Comparison of ENCODE assay signal across 12 cellular contexts in genomic region chr5:132484876-132485640, GRCh38. TPM values are rescaled to one million over a fixed set of nuclear protein-coding genes. Genes with fewer than 3 reads are reported as not detected.
DNase-seq lines count a peak whose midpoint lies in the region; ATAC-seq and TF ChIP-seq lines count a peak whose summit lies in the region.
"Not testable (repeated sequence)": the region's sequence is repeated elsewhere in the genome, so short reads cannot be mapped to it uniquely, and the experiment has no call there.
"Had no signal": no experiment of that assay in that cellular context is flagged by ENCODE, and none has a peak within 500 bp of the region (broad histone marks: within the 10 kb centered on the region; RNA-seq: fewer than 3 reads in every experiment).

No MANE protein-coding gene starts in this region.

- H3K36me3 ChIP-seq in DND-41 (ENCODE audit: insufficient read depth, low read length): peaks cover 86% of the 10 kb centered on the region
- peaks cover 48 to 76% (median 70%) of the 10 kb centered on the region in 4 donors for H3K36me3 ChIP-seq in esophagus muscularis mucosa
- peaks cover 58 to 71% of the 10 kb centered on the region in 2 donors for H3K36me3 ChIP-seq in muscle layer of duodenum (ENCODE audit: control insufficient read depth in 1 of 2, insufficient read depth in 2 of 2, low read length in 2 of 2)
- peaks cover 14 to 93% (median 76%) of the 10 kb centered on the region in 6 donors for H3K36me3 ChIP-seq in spleen
- peaks cover 0 to 45% (median 33%) of the 10 kb centered on the region in 4 donors for H3K36me3 ChIP-seq in transverse colon

- not testable (repeated sequence) for ATAC-seq in DND-41 (ENCODE audit: insufficient read depth, low read depth); activated B cell treated with CpG ODN at 0.5 μM for 24 hours (ENCODE audit: low read depth)

- DNase-seq in DND-41; activated B cell treated with CpG ODN at 0.5 μM for 24 hours; activated naive CD8-positive, alpha-beta T cell treated with anti-CD3 and anti-CD28 coated beads for 36 hours; esophagus muscularis mucosa (ENCODE audit: extremely low spot score): not testable (repeated sequence)
- DNase-seq in activated T-cell treated with anti-CD3 and anti-CD28 coated beads, Interleukin-2, amount 50 U/mL, for 24 hours: peak; percentile 44
- DNase-seq in spleen (peak; percentile 43), transverse colon (peak; percentile 6)

- CTCF ChIA-PET in activated B cell treated with CpG ODN at 0.5 μM for 24 hours (lab: Charles Lee): not testable (repeated sequence)

- peaks cover 73% of the 10 kb centered on the region for H4K20me1 ChIP-seq in DND-41 (ENCODE audit: insufficient read depth, low read length)

- H3K4me3 Mint-ChIP-seq in activated B cell treated with CpG ODN at 0.5 μM for 24 hours: not testable (repeated sequence)
- H3K4me3 Mint-ChIP-seq in activated T-cell treated with anti-CD3 and anti-CD28 coated beads, Interleukin-2, amount 50 U/mL, for 24 hours: peak overlapping the region; percentile 95
- peak overlapping the region; percentile 97 for H3K4me3 Mint-ChIP-seq in activated naive CD8-positive, alpha-beta T cell treated with anti-CD3 and anti-CD28 coated beads for 36 hours

- peak overlapping the region; percentile 94; the same call in 1 of the 2 replicates for H3K9ac ChIP-seq in DND-41 (ENCODE audit: low read depth, low read length)

- in situ Hi-C loops in transverse colon (cut with MboI; ENCODE audit: low pct_ligation_motif_present in 1 of 4, low pct_unique_long_range_greater_than_20kb in 1 of 4, low sequenced_read_pairs in 3 of 4): not testable (repeated sequence)

- 84% methylated on average over 10 of the region's 12 CpGs for WGBS in esophagus muscularis mucosa
- 79 to 89% (median 87%) methylated on average over 12 of the region's 12 CpGs for WGBS in spleen, 5 donors
- 82 to 93% methylated on average over 5 to 12 of the region's 12 CpGs for WGBS in transverse colon (ENCODE audit: low coverage in 1 of 2), 2 donors

- peaks cover 75% of the 10 kb centered on the region for H3K4me1 Mint-ChIP-seq in activated B cell treated with CpG ODN at 0.5 μM for 24 hours
- peaks cover 76% of the 10 kb centered on the region for H3K4me1 Mint-ChIP-seq in activated T-cell treated with anti-CD3 and anti-CD28 coated beads, Interleukin-2, amount 50 U/mL, for 24 hours (ENCODE audit: low read depth)
- H3K4me1 Mint-ChIP-seq in activated naive CD8-positive, alpha-beta T cell treated with anti-CD3 and anti-CD28 coated beads for 36 hours: peaks cover 64% of the 10 kb centered on the region

- not testable (repeated sequence) for H3K27me3 ChIP-seq in DND-41 (ENCODE audit: insufficient read depth, low read length, poor library complexity); esophagus muscularis mucosa; muscle layer of duodenum (ENCODE audit: low read depth, low read length); spleen (replicated peaks in 1 of 7); transverse colon

- H3K4me3 ChIP-seq in DND-41 (ENCODE audit: low read depth in 1 of 2, low read length in 2 of 2) (peak overlapping the region in 1 of 2 experiments; percentile 93; a peak in 2 of 4 replicates), muscle layer of duodenum (ENCODE audit: low read depth in 1 of 2, low read length in 2 of 2) (peak overlapping the region in 1 of 2 donors; percentile 7), spleen (peak overlapping the region in 2 of 8 donors; percentile 92 to 96)
- H3K4me3 ChIP-seq in esophagus muscularis mucosa, transverse colon: not testable (repeated sequence)

- H3K4me2 ChIP-seq in DND-41 (ENCODE audit: insufficient read depth, low read length): peak overlapping the region; percentile 92

- H3K9me3 ChIP-seq in DND-41 (ENCODE audit: insufficient read depth, low read length, severe bottlenecking); esophagus muscularis mucosa; muscle layer of duodenum (ENCODE audit: control insufficient read depth in 1 of 2, low read length in 2 of 2); spleen; transverse colon: not testable (repeated sequence)

- H3K27ac ChIP-seq in DND-41 (ENCODE audit: low read length): peak overlapping the region; percentile 96
- peak overlapping the region; percentile 2 to 98 (median 21) for H3K27ac ChIP-seq in esophagus muscularis mucosa (replicated peaks in 1 of 4)
- peak overlapping the region; percentile 58 for H3K27ac ChIP-seq in muscle layer of duodenum (ENCODE audit: low read length)
- peak overlapping the region; percentile 51 to 100 (median 100) for H3K27ac ChIP-seq in spleen
- peak overlapping the region in 1 of 4 donors; percentile 100 for H3K27ac ChIP-seq in transverse colon

- TF ChIP-seq CTCF in DND-41 (IDR thresholded peaks at IDR 0.05; ENCODE audit: borderline replicate concordance, extremely low read depth, low read length, poor library complexity, severe bottlenecking); activated B cell treated with CpG ODN at 0.5 μM for 24 hours (IDR thresholded peaks at IDR 0.05); esophagus muscularis mucosa (IDR thresholded peaks at IDR 0.05); spleen (IDR thresholded peaks at IDR 0.05 in 8 of 11, conservative IDR thresholded peaks at IDR 0.05 in 3 of 11); transverse colon (IDR thresholded peaks at IDR 0.05): not testable (repeated sequence)

- TF ChIP-seq EP300 in esophagus muscularis mucosa (IDR thresholded peaks at IDR 0.05); transverse colon (IDR thresholded peaks at IDR 0.05; ENCODE audit: low read depth): not testable (repeated sequence)

- POLR2A ChIA-PET in activated B cell treated with CpG ODN at 0.5 μM for 24 hours (lab: Charles Lee): interaction anchor here (1.6 to 13.4 kb wide), 6 partner anchors 9 to 74 kb away, joined by 4 to 286 read pairs (median 84); no protein-coding TSS in a partner anchor

- H3K4me1 ChIP-seq in DND-41 (ENCODE audit: insufficient read depth, low read length): peaks cover 53% of the 10 kb centered on the region
- H3K4me1 ChIP-seq in esophagus muscularis mucosa: peaks cover 43 to 67% (median 53%) of the 10 kb centered on the region in 4 donors
- peaks cover 29 to 39% of the 10 kb centered on the region in 2 donors for H3K4me1 ChIP-seq in muscle layer of duodenum (ENCODE audit: control insufficient read depth in 1 of 2, insufficient read depth in 2 of 2, low read length in 2 of 2)
- peaks cover 41 to 99% (median 81%) of the 10 kb centered on the region in 6 donors for H3K4me1 ChIP-seq in spleen
- H3K4me1 ChIP-seq in transverse colon: peaks cover 27 to 49% (median 31%) of the 10 kb centered on the region in 4 donors

- not testable (repeated sequence) for H2AFZ ChIP-seq in DND-41 (ENCODE audit: low read depth, low read length)

- TF ChIP-seq POLR2A in esophagus muscularis mucosa (IDR thresholded peaks at IDR 0.05; ENCODE audit: low read depth); spleen (IDR thresholded peaks at IDR 0.05); transverse colon (IDR thresholded peaks at IDR 0.05): not testable (repeated sequence)

- H3K9me3 Mint-ChIP-seq in activated B cell treated with CpG ODN at 0.5 μM for 24 hours; activated T-cell treated with anti-CD3 and anti-CD28 coated beads, Interleukin-2, amount 50 U/mL, for 24 hours; activated naive CD8-positive, alpha-beta T cell treated with anti-CD3 and anti-CD28 coated beads for 36 hours: not testable (repeated sequence)

- H3K27ac Mint-ChIP-seq in activated B cell treated with CpG ODN at 0.5 μM for 24 hours: peak overlapping the region; percentile 67
- H3K27ac Mint-ChIP-seq in activated T-cell treated with anti-CD3 and anti-CD28 coated beads, Interleukin-2, amount 50 U/mL, for 24 hours: peak overlapping the region; percentile 98
- H3K27ac Mint-ChIP-seq in activated naive CD8-positive, alpha-beta T cell treated with anti-CD3 and anti-CD28 coated beads for 36 hours: peak overlapping the region; percentile 96

- intact Hi-C loops in activated B cell treated with CpG ODN at 0.5 μM for 24 hours (cut with micrococcal nuclease); esophagus muscularis mucosa (cut with DNase I); spleen (cut with DNase I; ENCODE audit: low total_unique reads); transverse colon (cut with DNase I; ENCODE audit: low total_unique reads): not testable (repeated sequence)

- H3K79me2 ChIP-seq in DND-41 (ENCODE audit: insufficient read depth, low read length): peaks cover 78% of the 10 kb centered on the region

- H3K27me3 Mint-ChIP-seq in activated B cell treated with CpG ODN at 0.5 μM for 24 hours; activated T-cell treated with anti-CD3 and anti-CD28 coated beads, Interleukin-2, amount 50 U/mL, for 24 hours: not testable (repeated sequence)
- peaks cover 12% of the 10 kb centered on the region for H3K27me3 Mint-ChIP-seq in activated naive CD8-positive, alpha-beta T cell treated with anti-CD3 and anti-CD28 coated beads for 36 hours

- peaks cover 87% of the 10 kb centered on the region for H3K36me3 Mint-ChIP-seq in activated B cell treated with CpG ODN at 0.5 μM for 24 hours (ENCODE audit: low read depth)
- H3K36me3 Mint-ChIP-seq in activated T-cell treated with anti-CD3 and anti-CD28 coated beads, Interleukin-2, amount 50 U/mL, for 24 hours (ENCODE audit: low read depth): peaks cover 93% of the 10 kb centered on the region
- H3K36me3 Mint-ChIP-seq in activated naive CD8-positive, alpha-beta T cell treated with anti-CD3 and anti-CD28 coated beads for 36 hours: peaks cover 80% of the 10 kb centered on the region

RNA-seq across cellular contexts. Expression of gene IRF1, which starts 5.5 kb away (rescaled TPM):
- total RNA-seq in activated B cell treated with CpG ODN at 0.5 μM for 24 hours (126 and 134 TPM in 2 replicates), esophagus muscularis mucosa (100 to 1,000 TPM in 1 of 4 donors, 10 to 100 TPM in 3; 20.6 to 289 (median 29.6) TPM), spleen (100 to 1,000 TPM; 146 to 307 (median 165) TPM), transverse colon (10 to 100 TPM; 40.8 to 86.9 (median 65.5) TPM)
- 100 to 1,000 TPM; 228 to 232 TPM for total RNA-seq in activated naive CD8-positive, alpha-beta T cell treated with anti-CD3 and anti-CD28 coated beads for 36 hours
- polyA plus RNA-seq in spleen: 100 to 1,000 TPM in 1 of 3 donors, 10 to 100 TPM in 2; 57.9 to 113 (median 59.7) TPM

RNA-seq across cellular contexts. Expression of gene IL5, which starts 58.3 kb away (rescaled TPM):
- total RNA-seq in activated B cell treated with CpG ODN at 0.5 μM for 24 hours (not detected in 2 replicates), esophagus muscularis mucosa (not detected), spleen (not detected), transverse colon (not detected)
- not detected for total RNA-seq in activated naive CD8-positive, alpha-beta T cell treated with anti-CD3 and anti-CD28 coated beads for 36 hours
- not detected for polyA plus RNA-seq in spleen
- total RNA-seq: body of pancreas, liver, pancreas, SK-MEL-5 had no signal
- polyA plus RNA-seq: liver, pancreas had no signal
